Comparison of ENCODE assay signal across 1 cellular context in genomic region chr2:40367652-40368051, GRCh38.
TF ChIP-seq lines count a peak whose summit lies in the region.

No MANE protein-coding gene starts in this region.

TF ChIP-seq in GM23338, 12 proteins besides CTCF, POLR2A, EP300 and RAD21:
- no peak for TF ChIP-seq REST (IDR thresholded peaks at IDR 0.05; ENCODE audit: unreplicated experiment)
- TF ChIP-seq JUNB (IDR thresholded peaks at IDR 0.05; ENCODE audit: unreplicated experiment) = no peak
- no peak for TF ChIP-seq EZH2phosphoT487 (IDR thresholded peaks at IDR 0.05; ENCODE audit: unreplicated experiment)
- TF ChIP-seq POLR2AphosphoS5 (IDR thresholded peaks at IDR 0.05; ENCODE audit: low read depth) = no peak
- no peak for TF ChIP-seq EZH2 (IDR thresholded peaks at IDR 0.05; ENCODE audit: low read depth, unreplicated experiment)
- TF ChIP-seq STAT1 (IDR thresholded peaks at IDR 0.05; ENCODE audit: unreplicated experiment) = no peak
TF ChIP-seq in GM23338: peak in this region for 0.
